ENCODE assay signal across 8 cellular contexts in genomic region chr1:77825356-77825709, GRCh38. TPM values are rescaled to one million over a fixed set of nuclear protein-coding genes. Genes with fewer than 3 reads are reported as not detected.
A peak's percentile ranks its signal among the peaks of the same experiment; 100 is the strongest.
DNase-seq lines count a peak whose midpoint lies in the region; ATAC-seq, FAIRE-seq and TF ChIP-seq lines count a peak whose summit lies in the region.

No MANE protein-coding gene starts in this region.

- ATAC-seq in GM19395 (IDR thresholded peaks at IDR 0.05; ENCODE audit: unreplicated experiment) = no peak
- ATAC-seq in GM19455 (IDR thresholded peaks at IDR 0.05; ENCODE audit: unreplicated experiment) = no peak

- H2AFZ ChIP-seq in ACC112 (ENCODE audit: low read length, unreplicated experiment) = no peak overlapping the region

- no peaks in the 10 kb centered on the region for H3K27me3 ChIP-seq in ACC112 (ENCODE audit: insufficient read depth, low read length)

- TF ChIP-seq POLR2A in GM12891 (IDR thresholded peaks at IDR 0.05; ENCODE audit: low read depth, low read length) = no peak

- H3K4me3 ChIP-seq in ACC112 (ENCODE audit: low read depth, low read length) (no peak overlapping the region), fibroblast of the aortic adventitia (ENCODE audit: low read depth, low read length) (no peak overlapping the region)

- no peak for TF ChIP-seq CTCF in fibroblast of the aortic adventitia (IDR thresholded peaks at IDR 0.05; ENCODE audit: insufficient read depth, low read length)

- peak overlapping the region; percentile 73 for H3K27ac ChIP-seq in ACC112 (ENCODE audit: low read depth, low read length)

- FAIRE-seq in GM12891 (lab: Jason Lieb, UNC) = peak; percentile 79

- no peaks in the 10 kb centered on the region for H3K79me2 ChIP-seq in ACC112 (ENCODE audit: control insufficient read depth, insufficient read depth, low read length, unreplicated experiment)

- peaks cover 26% of the 10 kb centered on the region for H3K4me1 ChIP-seq in ACC112 (ENCODE audit: control insufficient read depth, insufficient read depth, low read length, unreplicated experiment)

- DNase-seq in GM12891 (ENCODE audit: insufficient read length, low spot score) = no peak
- peak; percentile 34 for DNase-seq in HS-27A (ENCODE audit: low read depth)
- peak; percentile 70 for DNase-seq in SHP77 treated with DMSO at 0.1 percent for 48 hours (lab: John Stamatoyannopoulos, UW)
- peak; percentile 86 for DNase-seq in fibroblast of the aortic adventitia (ENCODE audit: low read depth)
- peak; percentile 90 for DNase-seq in renal cortical epithelial cell (ENCODE audit: low read depth)

- no peaks in the 10 kb centered on the region for H3K36me3 ChIP-seq in ACC112 (ENCODE audit: insufficient read depth, low read length)

TF ChIP-seq in GM12891, 5 proteins besides CTCF, POLR2A, EP300 and RAD21:
- TF ChIP-seq POLR2AphosphoS5 (IDR thresholded peaks at IDR 0.05; ENCODE audit: low read depth, low read length) (no peak), SPI1 (IDR thresholded peaks at IDR 0.05; ENCODE audit: low read depth, low read length) (no peak), TAF1 (IDR thresholded peaks at IDR 0.05; ENCODE audit: low read depth, low read length) (no peak), PAX5 (IDR thresholded peaks at IDR 0.05; ENCODE audit: insufficient read depth, low read length, severe bottlenecking) (no peak), POU2F2 (IDR thresholded peaks at IDR 0.05; ENCODE audit: low read depth, low read length) (no peak)

RNA-seq across cellular contexts. Expression of gene MIGA1, which starts 45.9 kb away (rescaled TPM):
- 1.7 TPM for polyA plus RNA-seq in GM12891 (2012; ENCODE audit: low read depth, missing spikeins)
- total RNA-seq in fibroblast of the aortic adventitia (ENCODE audit: low replicate concordance) (19.3 and 32.4 TPM in 2 replicates), renal cortical epithelial cell (21.2 and 23.9 TPM in 2 replicates)
